ENCODE assay signal across 8 cellular contexts in the genomic region with DNA sequence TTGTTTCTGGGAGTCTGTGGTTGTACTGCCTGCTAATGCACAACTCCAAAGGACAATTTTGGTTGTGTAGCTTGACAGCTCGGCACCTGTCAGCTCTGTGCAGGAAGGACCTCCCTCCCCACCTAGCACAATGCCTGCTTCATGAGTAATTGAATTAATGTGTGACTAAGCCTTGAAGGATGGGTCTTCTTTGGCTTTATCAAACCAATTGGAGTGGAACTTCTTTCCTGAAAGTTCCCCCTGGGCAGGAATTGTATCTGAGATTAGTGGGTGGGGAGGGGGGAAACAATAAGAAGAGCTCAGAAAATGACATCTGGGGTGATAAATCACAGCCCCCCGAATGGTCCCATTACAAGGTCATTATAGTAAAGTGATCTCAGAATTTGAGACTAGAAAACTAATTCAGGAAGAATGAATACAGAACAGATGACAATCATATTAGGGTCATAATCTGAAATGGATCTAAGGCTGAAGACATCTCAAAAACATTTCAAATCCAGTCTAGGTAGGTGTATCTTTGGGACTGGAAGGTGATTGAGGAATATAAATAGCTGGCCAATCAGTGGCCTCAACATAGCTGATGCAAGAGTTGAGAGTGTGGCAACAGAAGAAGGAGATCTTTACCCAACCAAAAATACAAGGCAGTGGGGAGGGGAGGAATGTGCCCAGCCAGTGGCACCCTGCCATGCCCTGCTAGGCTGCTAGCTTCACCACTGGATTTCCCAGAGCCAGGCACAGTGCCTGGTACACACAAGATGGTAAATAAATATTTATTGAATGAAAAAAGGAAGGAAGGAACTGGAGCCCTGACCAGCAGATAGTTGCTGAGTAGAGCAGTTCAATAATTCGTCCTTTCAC. TPM values are rescaled to one million over a fixed set of nuclear protein-coding genes. Genes with fewer than 3 reads are reported as not detected.
DNase-seq lines count a peak whose midpoint lies in the region; ATAC-seq, FAIRE-seq and TF ChIP-seq lines count a peak whose summit lies in the region.

No MANE protein-coding gene starts in this region.

- H3K9me2 ChIP-seq in GM23338 (ENCODE audit: insufficient read depth), result no peaks in the 10 kb centered on the region
- no peaks in the 10 kb centered on the region for H3K9me2 ChIP-seq in PC-3 (replicated peaks; ENCODE audit: low read length)

- POLR2A ChIA-PET in PC-3 (lab: Charles Lee; ENCODE audit: unreplicated experiment), result interaction anchor here (0.5 to 1.7 kb wide), 9 partner anchors 10 to 1325 kb away, joined by 3 to 12 read pairs (median 5); partner anchors contain the start of genes ATP5IF1, PHACTR4 and SESN2

- FAIRE-seq in keratinocyte (lab: Jason Lieb, UNC), result peak; percentile 80

- H3K79me2 ChIP-seq in GM23338 (replicated peaks; ENCODE audit: insufficient read depth) (no peaks in the 10 kb centered on the region), PC-3 (ENCODE audit: low read length) (no peaks in the 10 kb centered on the region), keratinocyte (ENCODE audit: control insufficient read depth, insufficient read depth, low read length) (no peaks in the 10 kb centered on the region)

- no peak for DNase-seq in CD14-positive monocyte (ENCODE audit: low spot score)
- peak; percentile 70 for DNase-seq in GM23338 (ENCODE audit: low spot score)
- peak; percentile 88 for DNase-seq in PC-3
- DNase-seq in keratinocyte (ENCODE audit: low read depth, low spot score), result no peak
- DNase-seq in SW 1271 (lab: John Stamatoyannopoulos, UW), result no peak

- H3K4me2 ChIP-seq in GM23338 (peak overlapping the region; percentile 60), PC-3 (ENCODE audit: low read length) (peak overlapping the region; percentile 86), keratinocyte (ENCODE audit: control insufficient read depth, extremely low read depth, insufficient read depth, low read depth, low read length) (peak overlapping the region; percentile 93)

- ATAC-seq in GM23338 (peak; percentile 7), PC-3 (peak; percentile 60), HG03139 (IDR thresholded peaks at IDR 0.05; ENCODE audit: unreplicated experiment) (no peak)

- no peaks in the 10 kb centered on the region for H3K36me3 ChIP-seq in GM23338 (ENCODE audit: insufficient read depth)
- H3K36me3 ChIP-seq in PC-3 (ENCODE audit: low read depth, low read length), result no peaks in the 10 kb centered on the region
- no peaks in the 10 kb centered on the region for H3K36me3 ChIP-seq in keratinocyte (ENCODE audit: control insufficient read depth in 2 of 2, extremely low read depth in 1 of 2, insufficient read depth in 2 of 2, low read length in 2 of 2)
- H3K36me3 ChIP-seq in subcutaneous abdominal adipose tissue (ENCODE audit: control insufficient read depth in 5 of 5, insufficient read depth in 5 of 5, low read length in 5 of 5), result no peaks in the 10 kb centered on the region

- H3K9ac ChIP-seq in PC-3 (ENCODE audit: low read length) (no peak overlapping the region), keratinocyte (ENCODE audit: control insufficient read depth, extremely low read depth, insufficient read depth, low read length) (peak overlapping the region; percentile 63), subcutaneous abdominal adipose tissue (ENCODE audit: low read length in 5 of 5) (peak overlapping the region in 4 of 5 donors; percentile 9 to 53 (median 32))

- H2AFZ ChIP-seq in GM23338 (no peak overlapping the region), PC-3 (ENCODE audit: low read length) (peak overlapping the region; percentile 70; the same call in 1 of the 2 replicates), keratinocyte (ENCODE audit: control insufficient read depth, low read length) (no peak overlapping the region)

- no peaks in the 10 kb centered on the region for H3K9me3 ChIP-seq in PC-3 (ENCODE audit: low read length)
- no peaks in the 10 kb centered on the region for H3K9me3 ChIP-seq in keratinocyte (ENCODE audit: control insufficient read depth, low read depth, low read length)
- H3K9me3 ChIP-seq in subcutaneous abdominal adipose tissue (ENCODE audit: control insufficient read depth in 5 of 5, low read length in 5 of 5), result no peaks in the 10 kb centered on the region

- H4K20me1 ChIP-seq in GM23338 (replicated peaks; ENCODE audit: insufficient read depth) (no peaks in the 10 kb centered on the region), PC-3 (ENCODE audit: low read length) (no peaks in the 10 kb centered on the region), keratinocyte (ENCODE audit: control insufficient read depth, extremely low read depth, insufficient read depth, low read length) (no peaks in the 10 kb centered on the region)

- H3K9me3 Mint-ChIP-seq in CD14-positive monocyte, result no peaks in the 10 kb centered on the region
- H3K9me3 Mint-ChIP-seq in GM23338, result no peaks in the 10 kb centered on the region; the same call in 2 of the 3 replicates
- H3K9me3 Mint-ChIP-seq in brain, result no peaks in the 10 kb centered on the region

- H3K27ac ChIP-seq in GM23338 (ENCODE audit: low read depth) (peak overlapping the region; percentile 82), PC-3 (ENCODE audit: low read length) (peak overlapping the region; percentile 55), keratinocyte (ENCODE audit: control insufficient read depth, insufficient read depth, low read length) (peak overlapping the region; percentile 95), subcutaneous abdominal adipose tissue (ENCODE audit: low read depth, low read length) (peak overlapping the region; percentile 84)

- H3K4me3 Mint-ChIP-seq in CD14-positive monocyte (peak overlapping the region in 1 of 2 donors; percentile 61), GM23338 (peak overlapping the region; percentile 44; the same call in 2 of the 3 replicates), brain (peak overlapping the region; percentile 52 to 96 (median 80))

- TF ChIP-seq CTCF in CD14-positive monocyte (IDR thresholded peaks at IDR 0.05) (no peak), GM23338 (conservative IDR thresholded peaks at IDR 0.05; ENCODE audit: low read depth in 2 of 2) (no peak), PC-3 (conservative IDR thresholded peaks at IDR 0.05; ENCODE audit: low read depth, low read length) (no peak), brain (conservative IDR thresholded peaks at IDR 0.05) (no peak), keratinocyte (optimal IDR thresholded peaks at IDR 0.05 in 1 of 3, IDR thresholded peaks at IDR 0.05 in 1 of 3, conservative IDR thresholded peaks at IDR 0.05 in 1 of 3; ENCODE audit: extremely low read depth in 1 of 3, insufficient read depth in 2 of 3, low read length in 3 of 3) (no peak)

- peaks cover 56% of the 10 kb centered on the region for H3K4me1 Mint-ChIP-seq in CD14-positive monocyte
- H3K4me1 Mint-ChIP-seq in GM23338, result peaks cover 31% of the 10 kb centered on the region
- peaks cover 45% of the 10 kb centered on the region for H3K4me1 Mint-ChIP-seq in brain

- H3K36me3 Mint-ChIP-seq in CD14-positive monocyte (no peaks in the 10 kb centered on the region), GM23338 (ENCODE audit: low read depth) (peaks cover 3% of the 10 kb centered on the region; the same call in 2 of the 3 replicates), brain (no peaks in the 10 kb centered on the region)

- TSS peak; percentile 26 for BruUV-seq in PC-3 (replicated peaks; lab: Mats Ljungman, UMichigan)

- H3K27me3 ChIP-seq in GM23338 (ENCODE audit: insufficient read depth) (no peaks in the 10 kb centered on the region), PC-3 (ENCODE audit: low read length) (no peaks in the 10 kb centered on the region), keratinocyte (ENCODE audit: control insufficient read depth, extremely low read depth, insufficient read depth, low read length) (no peaks in the 10 kb centered on the region), subcutaneous abdominal adipose tissue (ENCODE audit: control insufficient read depth in 5 of 5, insufficient read depth in 4 of 5, low read length in 5 of 5) (no peaks in the 10 kb centered on the region)

- dilution Hi-C loops in keratinocyte (cut with MboI; ENCODE audit: extremely low pct_ligation_motif_present, low sequenced_read_pairs), result no loop called here

- H3K4me3 ChIP-seq in GM23338 (peak overlapping the region; percentile 21), PC-3 (ENCODE audit: low read length) (peak overlapping the region; percentile 59), keratinocyte (ENCODE audit: control insufficient read depth in 2 of 3, extremely low read depth in 1 of 3, insufficient read depth in 2 of 3, low read depth in 1 of 3, low read length in 3 of 3) (peak overlapping the region in 2 of 3 experiments; percentile 26 to 40), subcutaneous abdominal adipose tissue (ENCODE audit: low read depth in 1 of 5, low read length in 5 of 5) (peak overlapping the region in 1 of 5 donors; percentile 44)

- H3K27ac Mint-ChIP-seq in CD14-positive monocyte, result peak overlapping the region; percentile 76 to 99 (median 96)
- peak overlapping the region; percentile 96 for H3K27ac Mint-ChIP-seq in GM23338
- peak overlapping the region; percentile 44 to 91 (median 81) for H3K27ac Mint-ChIP-seq in brain

- intact Hi-C loops in CD14-positive monocyte (cut with micrococcal nuclease) (loop anchor here (2.0 to 5.0 kb wide), 2 partner anchors 78 to 80 kb away; partner anchors contain the start of gene MED18 (in 2 of the 2)), PC-3 (cut with micrococcal nuclease) (loop anchor here (1.0 to 5.0 kb wide), 5 partner anchors 10 to 333 kb away; partner anchors contain the start of genes MED18 and SESN2)

- H3K4me1 ChIP-seq in GM23338 (ENCODE audit: insufficient read depth), result peaks cover 17% of the 10 kb centered on the region
- H3K4me1 ChIP-seq in PC-3 (ENCODE audit: insufficient read depth, low read length), result peaks cover 26% of the 10 kb centered on the region
- H3K4me1 ChIP-seq in keratinocyte (ENCODE audit: control insufficient read depth, extremely low read depth, insufficient read depth, low read length), result peaks cover 36% of the 10 kb centered on the region
- H3K4me1 ChIP-seq in subcutaneous abdominal adipose tissue (ENCODE audit: control insufficient read depth in 5 of 5, insufficient read depth in 5 of 5, low read length in 5 of 5), result peaks cover 7 to 47% (median 40%) of the 10 kb centered on the region in 5 donors

- H3F3A ChIP-seq in GM23338 (replicated peaks; ENCODE audit: low read depth) (no peaks in the 10 kb centered on the region; the same call in 1 of the 2 replicates), PC-3 (ENCODE audit: low read length, unreplicated experiment) (peaks cover 4% of the 10 kb centered on the region)

- H3K27me3 Mint-ChIP-seq in CD14-positive monocyte (ENCODE audit: low read depth in 3 of 3), result peaks cover 0 to 1% (median 0%) of the 10 kb centered on the region in 3 donors
- peaks cover 7% of the 10 kb centered on the region for H3K27me3 Mint-ChIP-seq in GM23338 (ENCODE audit: insufficient read depth, low read depth, poor library complexity)
- peaks cover 10% of the 10 kb centered on the region for H3K27me3 Mint-ChIP-seq in brain

- CTCF ChIA-PET in PC-3 (lab: Charles Lee), result interaction anchor here (0.5 to 2.0 kb wide), 15 partner anchors 9 to 628 kb away, joined by 3 to 32 read pairs (median 3); partner anchors contain the start of gene PHACTR4

- H3K9me1 ChIP-seq in keratinocyte (ENCODE audit: control insufficient read depth, extremely low read depth, insufficient read depth, low read length), result no peaks in the 10 kb centered on the region

RNA-seq across cellular contexts. Expression of gene SESN2, which starts 10.1 kb away (rescaled TPM):
- 1 to 10 TPM; 5.0 to 5.1 TPM for polyA plus RNA-seq in CD14-positive monocyte
- total RNA-seq in GM23338 (2014; rRNA removed; shearing (Covaris generic)), result 43.6 and 52.1 TPM in 2 replicates
- 20.8 and 22.8 TPM in 2 replicates for polyA plus RNA-seq in GM23338 (2016; fragmentation: Nextera tagmentation; extraction: Ambion mirVana)
- total RNA-seq in PC-3 (2014; rRNA removed), result 6.9 and 10.7 TPM in 2 replicates
- 12.4 TPM for polyA plus RNA-seq in brain (ENCODE audit: insufficient read depth, low read depth, low replicate concordance)
- polyA plus RNA-seq in keratinocyte, result 12.7 to 20.9 TPM (median 13.5 TPM) in 3 replicates
- polyA plus RNA-seq in keratinocyte (2011; ENCODE audit: low read depth), result 10.5 TPM
- polyA plus RNA-seq in keratinocyte (2011; cell fraction: cytosol; rRNA removed), result 11.3 and 13.1 TPM in 2 replicates
- polyA plus RNA-seq in keratinocyte (2011; cell fraction: nucleus; rRNA removed), result 30.6 and 34.6 TPM in 2 replicates
- 12.4 and 37.8 TPM in 2 replicates for polyA plus RNA-seq in keratinocyte (2012; ENCODE audit: low replicate concordance)
- 18.8 to 32.4 TPM (median 29.7 TPM) in 3 replicates for polyA minus RNA-seq in keratinocyte
- polyA minus RNA-seq in keratinocyte (2011; cell fraction: cytosol; rRNA and poly(A)+ RNA removed), result 28.4 TPM
- 25.9 and 31.0 TPM in 2 replicates for polyA minus RNA-seq in keratinocyte (2011; cell fraction: nucleus; rRNA and poly(A)+ RNA removed)

RNA-seq across cellular contexts. Expression of gene ATP5IF1, which starts 13.3 kb away (rescaled TPM):
- polyA plus RNA-seq in CD14-positive monocyte, result 100 to 1,000 TPM; 296 to 339 TPM
- 230 and 282 TPM in 2 replicates for total RNA-seq in GM23338 (2014; rRNA removed; shearing (Covaris generic))
- polyA plus RNA-seq in GM23338 (2016; fragmentation: Nextera tagmentation; extraction: Ambion mirVana), result 1,325 and 1,405 TPM in 2 replicates
- total RNA-seq in PC-3 (2014; rRNA removed), result 364 and 465 TPM in 2 replicates
- polyA plus RNA-seq in brain (ENCODE audit: insufficient read depth, low read depth, low replicate concordance), result 273 TPM
- polyA plus RNA-seq in keratinocyte, result 296 to 365 TPM (median 332 TPM) in 3 replicates
- polyA plus RNA-seq in keratinocyte (2011; ENCODE audit: low read depth), result 851 TPM
- 275 and 419 TPM in 2 replicates for polyA plus RNA-seq in keratinocyte (2011; cell fraction: cytosol; rRNA removed)
- polyA plus RNA-seq in keratinocyte (2011; cell fraction: nucleus; rRNA removed), result 171 and 284 TPM in 2 replicates
- polyA plus RNA-seq in keratinocyte (2012; ENCODE audit: low replicate concordance), result 362 and 470 TPM in 2 replicates
- 19.2 to 28.8 TPM (median 28.1 TPM) in 3 replicates for polyA minus RNA-seq in keratinocyte
- 199 TPM for polyA minus RNA-seq in keratinocyte (2011; cell fraction: cytosol; rRNA and poly(A)+ RNA removed)
- 28.0 and 38.2 TPM in 2 replicates for polyA minus RNA-seq in keratinocyte (2011; cell fraction: nucleus; rRNA and poly(A)+ RNA removed)

RNA-seq across cellular contexts. Expression of gene DNAJC8, which starts 16.4 kb away (rescaled TPM):
- polyA plus RNA-seq in CD14-positive monocyte (100 to 1,000 TPM; 113 to 118 TPM), GM23338 (2016; fragmentation: Nextera tagmentation; extraction: Ambion mirVana) (208 and 210 TPM in 2 replicates), brain (ENCODE audit: insufficient read depth, low read depth, low replicate concordance) (119 TPM), keratinocyte (75.8 to 104 TPM (median 79.5 TPM) in 3 replicates)
- total RNA-seq in GM23338 (2014; rRNA removed; shearing (Covaris generic)), result 67.3 and 71.0 TPM in 2 replicates
- total RNA-seq in PC-3 (2014; rRNA removed), result 63.6 and 66.0 TPM in 2 replicates
- 88.6 TPM for polyA plus RNA-seq in keratinocyte (2011; ENCODE audit: low read depth)
- 75.5 and 102 TPM in 2 replicates for polyA plus RNA-seq in keratinocyte (2011; cell fraction: cytosol; rRNA removed)
- 56.8 and 74.4 TPM in 2 replicates for polyA plus RNA-seq in keratinocyte (2011; cell fraction: nucleus; rRNA removed)
- polyA plus RNA-seq in keratinocyte (2012; ENCODE audit: low replicate concordance), result 79.0 and 82.0 TPM in 2 replicates
- 22.5 to 32.4 TPM (median 30.8 TPM) in 3 replicates for polyA minus RNA-seq in keratinocyte
- 24.2 TPM for polyA minus RNA-seq in keratinocyte (2011; cell fraction: cytosol; rRNA and poly(A)+ RNA removed)
- polyA minus RNA-seq in keratinocyte (2011; cell fraction: nucleus; rRNA and poly(A)+ RNA removed), result 9.3 and 13.9 TPM in 2 replicates

Comparison
In these comparisons a context has a peak if more than half of its experiments do, and no peak if none do; other contexts are left out.
1. DNase-seq: peak in GM23338 (single experiment) and PC-3 (single experiment); none in CD14-positive monocyte (single experiment), keratinocyte (single experiment) and SW 1271 (0 of 2).
2. Peak in every context shown above with its lines, with median percentiles within 50 percentile points of each other: H3K27ac Mint-ChIP-seq, H3K27ac ChIP-seq and H3K4me2 ChIP-seq.